ENCODE assay signal across 1 cellular context in genomic region chr5:172641359-172642045, GRCh38.
TF ChIP-seq lines count a peak whose summit lies in the region.

No MANE protein-coding gene starts in this region.

TF ChIP-seq in HCT116, 20 proteins besides CTCF, POLR2A, EP300 and RAD21 (continued from another document):
- no peak for TF ChIP-seq CEBPB (IDR thresholded peaks at IDR 0.05; ENCODE audit: low read depth)
- no peak for TF ChIP-seq ATF3 (IDR thresholded peaks at IDR 0.05)
- TF ChIP-seq EZH2 (IDR thresholded peaks at IDR 0.05): no peak
- TF ChIP-seq, protein P1, sequence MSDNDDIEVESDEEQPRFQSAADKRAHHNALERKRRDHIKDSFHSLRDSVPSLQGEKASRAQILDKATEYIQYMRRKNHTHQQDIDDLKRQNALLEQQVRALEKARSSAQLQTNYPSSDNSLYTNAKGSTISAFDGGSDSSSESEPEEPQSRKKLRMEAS (IDR thresholded peaks at IDR 0.05): no peak
